Comparison of ENCODE assay signal across 16 cellular contexts in the genomic region with DNA sequence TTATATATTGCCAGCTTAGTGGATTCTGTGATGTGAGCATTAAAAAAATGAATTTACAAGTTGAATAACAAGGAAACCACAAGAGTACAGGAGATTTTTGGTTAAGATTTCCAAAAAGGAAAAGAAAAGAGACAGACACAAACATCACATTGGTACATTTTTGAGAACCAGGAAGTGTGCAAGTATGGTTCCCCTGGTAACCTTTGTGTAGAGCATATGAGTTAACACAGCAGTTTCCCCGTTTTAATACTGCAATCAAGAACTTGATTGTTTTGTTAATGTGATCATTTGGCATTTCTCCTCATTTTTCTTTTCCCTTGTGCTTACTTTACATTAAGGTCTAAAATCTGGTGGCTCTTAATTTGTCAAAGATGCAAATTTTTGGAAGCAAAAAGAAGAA.
DNase-seq lines count a peak whose midpoint lies in the region; ATAC-seq and TF ChIP-seq lines count a peak whose summit lies in the region.
"Had no signal": no experiment of that assay in that cellular context is flagged by ENCODE, and none has a peak within 500 bp of the region (broad histone marks: within the 10 kb centered on the region; RNA-seq: fewer than 3 reads in every experiment).

No MANE protein-coding gene starts in this region.

- ATAC-seq in DND-41 (ENCODE audit: insufficient read depth, low read depth) = peak; percentile 61; the same call in 2 of the 3 replicates
- ATAC-seq: heart left ventricle; pancreas; sciatic nerve; stimulated activated naive CD8-positive, alpha-beta T cell treated with anti-CD3 and anti-CD28 coated beads, Interleukin-15, amount 100 ng/mL, for 72 hours had no signal

- H2AFZ ChIP-seq in DND-41 (ENCODE audit: low read depth, low read length) = no peak overlapping the region

- no peaks in the 10 kb centered on the region for H3K79me2 ChIP-seq in DND-41 (ENCODE audit: insufficient read depth, low read length)

- no peaks in the 10 kb centered on the region for H3K36me3 ChIP-seq in DND-41 (ENCODE audit: insufficient read depth, low read length)
- H3K36me3 ChIP-seq: heart left ventricle, pancreas had no signal

- H3K9ac ChIP-seq in DND-41 (ENCODE audit: low read depth, low read length) = no peak overlapping the region

- DNase-seq in DND-41 (no peak), NCI-H69 (lab: John Stamatoyannopoulos, UW) (peak; percentile 53), choroid plexus epithelial cell (ENCODE audit: low read depth) (peak; percentile 15), myocyte (ENCODE audit: low read depth) (peak; percentile 6), AG20443 (ENCODE audit: low spot score) (no peak), cortex of kidney (lab: John Stamatoyannopoulos, UW) (no peak), retina (no peak)
- no peak for DNase-seq in activated CD4-positive, alpha-beta T cell treated with anti-CD3 and anti-CD28 coated beads for 48 hours
- DNase-seq: AML-193; H9; heart left ventricle; NCI-H2227 treated with DMSO at 0.1 percent for 48 hours; pancreas; stimulated activated naive CD8-positive, alpha-beta T cell treated with anti-CD3 and anti-CD28 coated beads, Interleukin-15, amount 100 ng/mL, for 72 hours; trophoblast cell had no signal

- no peaks in the 10 kb centered on the region for H3K27me3 ChIP-seq in DND-41 (ENCODE audit: insufficient read depth, low read length, poor library complexity)
- H3K27me3 ChIP-seq: heart left ventricle, pancreas had no signal

- H3K27ac ChIP-seq in DND-41 (ENCODE audit: low read length) = no peak overlapping the region
- H3K27ac ChIP-seq: pancreas had no signal

- no peak for TF ChIP-seq CTCF in DND-41 (IDR thresholded peaks at IDR 0.05; ENCODE audit: borderline replicate concordance, extremely low read depth, low read length, poor library complexity, severe bottlenecking)
- no peak for TF ChIP-seq CTCF in choroid plexus epithelial cell (conservative IDR thresholded peaks at IDR 0.05; ENCODE audit: low read depth, low read length)

- no peak overlapping the region for H3K4me2 ChIP-seq in DND-41 (ENCODE audit: insufficient read depth, low read length)

- no peaks in the 10 kb centered on the region for H4K20me1 ChIP-seq in DND-41 (ENCODE audit: insufficient read depth, low read length)

- H3K9me3 ChIP-seq in DND-41 (ENCODE audit: insufficient read depth, low read length, severe bottlenecking) = no peaks in the 10 kb centered on the region
- H3K9me3 ChIP-seq: heart left ventricle, pancreas had no signal

- H3K4me3 ChIP-seq in DND-41 (ENCODE audit: low read depth in 1 of 2, low read length in 2 of 2) = no peak overlapping the region
- no peak overlapping the region for H3K4me3 ChIP-seq in choroid plexus epithelial cell (ENCODE audit: low read depth, low read length)
- H3K4me3 ChIP-seq: heart left ventricle, pancreas had no signal

- peaks cover 11% of the 10 kb centered on the region for H3K4me1 ChIP-seq in DND-41 (ENCODE audit: insufficient read depth, low read length)
- H3K4me1 ChIP-seq: pancreas had no signal

Comparison
In these comparisons a context has a peak if more than half of its experiments do, and no peak if none do; other contexts are left out.
1. DNase-seq: peak in NCI-H69 (single experiment), choroid plexus epithelial cell (single experiment) and myocyte (single experiment); none in DND-41 (single experiment), AG20443 (single experiment), cortex of kidney (single experiment), retina (single experiment) and activated CD4-positive, alpha-beta T cell treated with anti-CD3 and anti-CD28 coated beads for 48 hours (single experiment).